In the genomic region with DNA sequence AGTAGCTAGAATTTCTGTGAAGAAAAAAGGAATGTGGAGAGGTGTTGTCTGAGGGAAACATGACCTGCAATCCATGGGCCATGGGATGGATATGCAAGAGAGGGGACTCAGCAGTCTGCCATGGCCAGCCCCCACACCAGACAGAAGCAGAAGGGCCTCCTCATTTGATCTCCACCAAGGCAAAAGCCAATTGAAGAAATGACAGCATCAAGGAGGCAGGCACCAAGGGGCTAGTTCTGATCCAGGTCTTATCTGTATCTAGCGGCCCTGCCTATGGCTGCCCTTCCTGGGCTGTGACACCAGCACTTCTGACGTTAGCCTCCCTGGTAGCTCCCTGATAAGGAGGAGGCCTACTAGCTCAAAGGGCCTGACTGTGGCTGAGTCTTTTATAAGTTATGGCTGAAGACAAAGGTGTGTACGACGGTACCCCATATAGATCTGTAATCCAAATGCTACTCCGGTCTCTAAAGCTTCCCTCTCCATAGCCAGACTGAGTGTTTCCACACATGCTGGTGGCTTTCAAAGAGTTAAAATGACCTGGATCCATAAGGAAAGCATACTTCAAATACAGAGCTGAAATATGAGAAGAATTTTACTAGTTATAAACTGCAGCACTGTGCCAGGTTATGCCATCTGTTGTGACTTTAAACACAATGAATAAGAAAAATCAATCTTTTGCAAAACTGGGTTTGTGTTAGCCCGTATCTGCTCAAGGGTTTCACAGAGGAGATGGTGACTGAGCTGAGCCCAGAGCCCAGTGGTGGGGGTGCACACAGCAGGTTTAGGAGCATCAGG, we compare ENCODE assay signal across 16 cellular contexts.
"Had no signal": no experiment of that assay in that cellular context is flagged by ENCODE, and none has a peak within 500 bp of the region (broad histone marks: within the 10 kb centered on the region; RNA-seq: fewer than 3 reads in every experiment).

No MANE protein-coding gene starts in this region.

- H3K4me3 ChIP-seq: coronary artery, tibial nerve, uterus had no signal

- H3K4me1 Mint-ChIP-seq: activated naive CD8-positive, alpha-beta T cell treated with anti-CD3 and anti-CD28 coated beads, Interleukin-2, amount 50 U/mL, for 24 hours; brain had no signal

- H3K4me3 Mint-ChIP-seq: activated CD4-positive, alpha-beta T cell treated with anti-CD3 and anti-CD28 coated beads, Interleukin-2, amount 10 ng/mL, durations not matched to agents 7 days and 5 days; activated CD8-positive, alpha-beta T cell treated with anti-CD3 and anti-CD28 coated beads, Interleukin-2, amount 10 ng/mL, durations not matched to agents 7 days and 5 days; activated naive CD4-positive, alpha-beta T cell treated with anti-CD3 and anti-CD28 coated beads, Interleukin-2, amount 10 ng/mL, durations not matched to agents 7 days and 5 days; activated naive CD8-positive, alpha-beta T cell treated with anti-CD3 and anti-CD28 coated beads, Interleukin-2, amount 50 U/mL, for 24 hours; brain had no signal

- H3K27ac ChIP-seq: coronary artery, tibial nerve, uterus had no signal

- H3K9me3 Mint-ChIP-seq: activated CD4-positive, alpha-beta T cell treated with anti-CD3 and anti-CD28 coated beads, Interleukin-2, amount 10 ng/mL, durations not matched to agents 7 days and 5 days; activated naive CD4-positive, alpha-beta T cell treated with anti-CD3 and anti-CD28 coated beads, Interleukin-2, amount 10 ng/mL, durations not matched to agents 7 days and 5 days; activated naive CD8-positive, alpha-beta T cell treated with anti-CD3 and anti-CD28 coated beads, Interleukin-2, amount 50 U/mL, for 24 hours; brain had no signal

- H3K27me3 Mint-ChIP-seq: activated CD4-positive, alpha-beta T cell treated with anti-CD3 and anti-CD28 coated beads, Interleukin-2, amount 10 ng/mL, durations not matched to agents 7 days and 5 days; activated naive CD4-positive, alpha-beta T cell treated with anti-CD3 and anti-CD28 coated beads, Interleukin-2, amount 10 ng/mL, durations not matched to agents 7 days and 5 days; activated naive CD8-positive, alpha-beta T cell treated with anti-CD3 and anti-CD28 coated beads, Interleukin-2, amount 50 U/mL, for 24 hours; brain had no signal

- H3K27me3 ChIP-seq: tibial nerve, uterus had no signal

- H3K9me3 ChIP-seq: tibial nerve, uterus had no signal

- H3K36me3 ChIP-seq: uterus had no signal

- H3K27ac Mint-ChIP-seq: activated CD4-positive, alpha-beta T cell treated with anti-CD3 and anti-CD28 coated beads, Interleukin-2, amount 10 ng/mL, durations not matched to agents 7 days and 5 days; activated CD8-positive, alpha-beta T cell treated with anti-CD3 and anti-CD28 coated beads, Interleukin-2, amount 10 ng/mL, durations not matched to agents 7 days and 5 days; activated naive CD4-positive, alpha-beta T cell treated with anti-CD3 and anti-CD28 coated beads, Interleukin-2, amount 10 ng/mL, durations not matched to agents 7 days and 5 days; activated naive CD8-positive, alpha-beta T cell treated with anti-CD3 and anti-CD28 coated beads, Interleukin-2, amount 50 U/mL, for 24 hours had no signal

- DNase-seq: activated CD4-positive, alpha-beta T cell treated with anti-CD3 and anti-CD28 coated beads, Interleukin-2, amount 10 ng/mL, durations not matched to agents 7 days and 5 days; activated CD8-positive, alpha-beta memory T cell treated with anti-CD3 and anti-CD28 coated beads, Interleukin-2, amount 50 U/mL, for 4 hours; activated CD8-positive, alpha-beta T cell treated with anti-CD3 and anti-CD28 coated beads, Interleukin-2, amount 10 ng/mL, durations not matched to agents 7 days and 5 days; activated effector memory CD4-positive, alpha-beta T cell treated with Interleukin-2 at 50 U/mL for 16 hours; activated naive CD4-positive, alpha-beta T cell treated with anti-CD3 and anti-CD28 coated beads, Interleukin-2, amount 10 ng/mL, durations not matched to agents 7 days and 5 days; activated naive CD8-positive, alpha-beta T cell treated with anti-CD3 and anti-CD28 coated beads, Interleukin-2, amount 50 U/mL, for 24 hours; activated T-cell treated with anti-CD3 and anti-CD28 coated beads, Interleukin-2, amount 50 U/mL, for 48 hours; mammary epithelial cell; retina; stimulated activated CD8-positive, alpha-beta memory T cell treated with anti-CD3 and anti-CD28 coated beads, Interleukin-4, amount 100 ng/mL, for 48 hours; stimulated activated naive CD8-positive, alpha-beta T cell treated with anti-CD3 and anti-CD28 coated beads, Interleukin-15, Interleukin-2, amounts not matched to agents 100 U/mL and 50 U/mL, for 24 hours; uterus had no signal

- ATAC-seq: activated CD4-positive, CD25-positive, alpha-beta regulatory T cell treated with anti-CD3 and anti-CD28 coated beads, Interleukin-2, amount 50 U/mL, for 24 hours; activated CD8-positive, alpha-beta T cell treated with anti-CD3 and anti-CD28 coated beads, Interleukin-2, amount 10 ng/mL, durations not matched to agents 7 days and 5 days; activated naive CD8-positive, alpha-beta T cell treated with anti-CD3 and anti-CD28 coated beads, Interleukin-2, amount 50 U/mL, for 24 hours; stimulated activated naive CD8-positive, alpha-beta T cell treated with anti-CD3 and anti-CD28 coated beads, Interleukin-15, Interleukin-2, amounts not matched to agents 100 U/mL and 50 U/mL, for 24 hours had no signal

- H3K4me1 ChIP-seq: tibial nerve, uterus had no signal
